ENCODE assay signal across 8 cellular contexts in genomic region chr15:40108855-40109735, GRCh38. TPM values are rescaled to one million over a fixed set of nuclear protein-coding genes. Genes with fewer than 3 reads are reported as not detected.
DNase-seq lines count a peak whose midpoint lies in the region; ATAC-seq and TF ChIP-seq lines count a peak whose summit lies in the region.

Gene BMF (minus strand): TSS chr15:40108879. CDS start chr15:40106086, 2,793 bp downstream.

- POLR2A ChIA-PET in activated CD4-positive, alpha-beta memory T cell treated with anti-CD3 and anti-CD28 coated beads for 36 hours (lab: Charles Lee), result interaction anchor here (1.3 to 4.2 kb wide), 3 partner anchors 10 to 61 kb away, joined by 5 to 30 read pairs (median 20); partner anchors contain the start of gene BUB1B

- peak; percentile 91 to 96 (median 93) for DNase-seq in CD4-positive, CD25-positive, alpha-beta regulatory T cell
- DNase-seq in HK-2 (ENCODE audit: unreplicated experiment) (peak; percentile 95), NCI-H82 treated with DMSO at 0.1 percent for 48 hours (lab: John Stamatoyannopoulos, UW; ENCODE audit: unreplicated experiment) (peak; percentile 93), lung (ENCODE audit: low spot score) (peak; percentile 99)
- DNase-seq in activated CD4-positive, alpha-beta memory T cell treated with anti-CD3 and anti-CD28 coated beads for 36 hours, result peak; percentile 98
- DNase-seq in effector CD4-positive, alpha-beta T cell, result peak; percentile 95
- peak; percentile 96 to 99 (median 98) for DNase-seq in stimulated activated CD4-positive, alpha-beta T cell treated with anti-CD3 and anti-CD28 coated beads, TNF-alpha, amount 100 ng/mL, for 24 hours (ENCODE audit: low read depth in 3 of 3)

- peaks cover 43% of the 10 kb centered on the region for H3K4me1 ChIP-seq in CD4-positive, CD25-positive, alpha-beta regulatory T cell (ENCODE audit: control insufficient read depth, insufficient read depth, low read length, poor library complexity, severe bottlenecking)
- H3K4me1 ChIP-seq in lung (ENCODE audit: control insufficient read depth in 2 of 2, insufficient read depth in 2 of 2, low read length in 2 of 2), result peaks cover 1 to 31% of the 10 kb centered on the region in 2 donors

- peak within 1 kb of the TSS; percentile 82 to 94 (median 93) for H3K27ac Mint-ChIP-seq in CD4-positive, CD25-positive, alpha-beta regulatory T cell
- H3K27ac Mint-ChIP-seq in activated CD4-positive, alpha-beta memory T cell treated with anti-CD3 and anti-CD28 coated beads for 36 hours, result peak within 1 kb of the TSS; percentile 50

- H3K27ac ChIP-seq in CD4-positive, CD25-positive, alpha-beta regulatory T cell (ENCODE audit: insufficient read depth, low read length, poor library complexity, severe bottlenecking), result peak within 1 kb of the TSS; percentile 9
- H3K27ac ChIP-seq in lung (ENCODE audit: low read depth in 1 of 2, low read length in 1 of 2), result peak within 1 kb of the TSS; percentile 80 to 87

- intact Hi-C loops in activated CD4-positive, alpha-beta memory T cell treated with anti-CD3 and anti-CD28 coated beads for 36 hours (cut with micrococcal nuclease), result loop anchor here (1.0 to 10.0 kb wide), 5 partner anchors 11 to 327 kb away; partner anchors contain the start of genes BUB1B and FSIP1

- H3K4me1 Mint-ChIP-seq in CD4-positive, CD25-positive, alpha-beta regulatory T cell, result peaks cover 8 to 55% (median 34%) of the 10 kb centered on the region in 4 donors
- H3K4me1 Mint-ChIP-seq in activated CD4-positive, alpha-beta memory T cell treated with anti-CD3 and anti-CD28 coated beads for 36 hours (ENCODE audit: low read depth), result peaks cover 45% of the 10 kb centered on the region

- peak; percentile 15 for TF ChIP-seq CTCF in lung (IDR thresholded peaks at IDR 0.05; ENCODE audit: control extremely low read depth, extremely low read depth)

- peak within 1 kb of the TSS; percentile 95 to 99 (median 96) for H3K4me3 Mint-ChIP-seq in CD4-positive, CD25-positive, alpha-beta regulatory T cell
- H3K4me3 Mint-ChIP-seq in activated CD4-positive, alpha-beta memory T cell treated with anti-CD3 and anti-CD28 coated beads for 36 hours, result peak within 1 kb of the TSS; percentile 84

- CTCF ChIA-PET in activated CD4-positive, alpha-beta memory T cell treated with anti-CD3 and anti-CD28 coated beads for 36 hours (lab: Charles Lee), result interaction anchor here (1.2 to 10.5 kb wide), 6 partner anchors 14 to 198 kb away, joined by 3 to 145 read pairs (median 30); partner anchors contain the start of gene SRP14

- H3K27me3 ChIP-seq in CD4-positive, CD25-positive, alpha-beta regulatory T cell (ENCODE audit: control insufficient read depth, insufficient read depth, low read length), result no peaks in the 10 kb centered on the region
- H3K27me3 ChIP-seq in lung (ENCODE audit: control insufficient read depth, insufficient read depth), result no peaks in the 10 kb centered on the region

- H3K9me3 Mint-ChIP-seq in CD4-positive, CD25-positive, alpha-beta regulatory T cell, result no peaks in the 10 kb centered on the region
- H3K9me3 Mint-ChIP-seq in activated CD4-positive, alpha-beta memory T cell treated with anti-CD3 and anti-CD28 coated beads for 36 hours, result no peaks in the 10 kb centered on the region

- H3K36me3 ChIP-seq in CD4-positive, CD25-positive, alpha-beta regulatory T cell (ENCODE audit: control insufficient read depth, insufficient read depth, low read length), result no peaks in the 10 kb centered on the region
- H3K36me3 ChIP-seq in lung (ENCODE audit: control insufficient read depth in 2 of 2, insufficient read depth in 2 of 2, low read length in 2 of 2), result peaks cover 0 to 2% of the 10 kb centered on the region in 2 donors

- H3K27me3 Mint-ChIP-seq in CD4-positive, CD25-positive, alpha-beta regulatory T cell, result peaks cover 9% of the 10 kb centered on the region
- H3K27me3 Mint-ChIP-seq in activated CD4-positive, alpha-beta memory T cell treated with anti-CD3 and anti-CD28 coated beads for 36 hours, result peaks cover 6% of the 10 kb centered on the region

- 5% methylated on average over 48 of the region's 48 CpGs for WGBS in lung, 2 donors

- H3K9me3 ChIP-seq in CD4-positive, CD25-positive, alpha-beta regulatory T cell (ENCODE audit: control insufficient read depth in 2 of 2, low read length in 2 of 2), result no peaks in the 10 kb centered on the region
- H3K9me3 ChIP-seq in lung (ENCODE audit: control insufficient read depth in 2 of 2, insufficient read depth in 1 of 2, low read length in 1 of 2), result no peaks in the 10 kb centered on the region

- peak within 1 kb of the TSS; percentile 73 for H3K4me3 ChIP-seq in CD4-positive, CD25-positive, alpha-beta regulatory T cell (ENCODE audit: low read depth, low read length)
- peak within 1 kb of the TSS; percentile 59 for H3K4me3 ChIP-seq in lung

- peak; percentile 80 to 85 for ATAC-seq in CD4-positive, CD25-positive, alpha-beta regulatory T cell (ENCODE audit: low read depth in 2 of 2)
- ATAC-seq in GM19452 (IDR thresholded peaks at IDR 0.05; ENCODE audit: unreplicated experiment) (peak; percentile 56), lung (ENCODE audit: insufficient read depth, low FRiP score) (peak; percentile 86)

- peaks cover 3% of the 10 kb centered on the region for H3K36me3 Mint-ChIP-seq in CD4-positive, CD25-positive, alpha-beta regulatory T cell
- no peaks in the 10 kb centered on the region for H3K36me3 Mint-ChIP-seq in activated CD4-positive, alpha-beta memory T cell treated with anti-CD3 and anti-CD28 coated beads for 36 hours

RNA-seq across cellular contexts. Expression of gene BMF, which starts in this region (rescaled TPM):
- total RNA-seq in CD4-positive, CD25-positive, alpha-beta regulatory T cell, result 8.2 TPM
- polyA plus RNA-seq in CD4-positive, CD25-positive, alpha-beta regulatory T cell, result 1 to 10 TPM in 2 of 4 donors, under 1 TPM in 2; 0.86 to 1.5 (median 1.2) TPM
- 1 to 10 TPM; 6.9 to 7.3 TPM for total RNA-seq in activated CD4-positive, alpha-beta memory T cell treated with anti-CD3 and anti-CD28 coated beads for 36 hours
- total RNA-seq in lung, result 10 to 100 TPM; 11.5 to 42.5 TPM
- polyA plus RNA-seq in lung, result 10 to 100 TPM in 1 of 2 donors, 1 to 10 TPM in 1; 8.8 to 10.8 TPM

Comparison
In these comparisons a context has a peak if more than half of its experiments do, and no peak if none do; other contexts are left out.
1. Peak in every context shown above with its lines: DNase-seq, ATAC-seq, H3K4me3 ChIP-seq and H3K27ac ChIP-seq.